17 cellular contexts compared by ENCODE assay signal in the genomic region with DNA sequence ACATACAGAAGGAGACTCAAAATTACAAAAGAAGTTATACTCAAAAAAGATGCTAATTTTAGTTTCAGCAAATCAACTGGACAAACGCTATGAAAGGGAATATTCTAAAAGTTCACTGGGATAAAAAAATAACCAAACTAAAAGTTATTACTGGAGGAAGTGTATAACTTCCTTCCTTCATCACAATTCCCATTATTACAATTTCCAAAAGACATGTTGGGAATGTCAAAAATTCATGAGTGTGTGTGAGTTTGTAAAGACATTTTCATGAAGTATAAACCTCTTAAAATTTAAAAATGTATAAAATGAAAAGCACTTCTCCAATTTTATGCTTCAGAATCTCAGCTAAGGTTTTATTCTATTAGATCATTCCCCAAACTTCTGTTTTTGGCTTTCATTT.
"Had no signal": no experiment of that assay in that cellular context is flagged by ENCODE, and none has a peak within 500 bp of the region (broad histone marks: within the 10 kb centered on the region; RNA-seq: fewer than 3 reads in every experiment).

No MANE protein-coding gene starts in this region.

- ATAC-seq: effector memory CD8-positive, alpha-beta T cell; naive thymus-derived CD4-positive, alpha-beta T cell; stimulated activated effector memory CD8-positive, alpha-beta T cell treated with anti-CD3 and anti-CD28 coated beads, Interleukin-12 subunit alpha, Interleukin-12 subunit beta, amount 100 ng/mL, for 72 hours had no signal

- H3K27me3 ChIP-seq: colonic mucosa, neural progenitor cell, right atrium auricular region, sigmoid colon, stomach, testis, transverse colon, vagina had no signal

- H3K36me3 ChIP-seq: colonic mucosa, neural progenitor cell, prostate gland, transverse colon had no signal

- H3K9me3 ChIP-seq: colonic mucosa, prostate gland, right atrium auricular region, sigmoid colon, stomach, testis, transverse colon, vagina had no signal

- H2AFZ ChIP-seq: neural progenitor cell had no signal

- H3K4me1 ChIP-seq: colonic mucosa, prostate gland, sigmoid colon, stomach had no signal

- H3K9ac ChIP-seq: neural progenitor cell had no signal

- H3K4me3 ChIP-seq: colonic mucosa, neural progenitor cell, prostate gland, right atrium auricular region, sigmoid colon, stomach, testis, transverse colon, vagina had no signal

- H3K4me2 ChIP-seq: neural progenitor cell had no signal

- DNase-seq: colonic mucosa; effector memory CD8-positive, alpha-beta T cell; mammary epithelial cell; midbrain; naive thymus-derived CD4-positive, alpha-beta T cell; sigmoid colon; stimulated activated CD4-positive, alpha-beta T cell treated with anti-CD3 and anti-CD28 coated beads, Interleukin-2, amount 100 ng/mL, for 24 hours; stimulated activated CD4-positive, alpha-beta T cell treated with anti-CD3 and anti-CD28 coated beads, Interleukin-4, amount 100 ng/mL, for 24 hours; stimulated activated naive CD4-positive, alpha-beta T cell treated with Interleukin-2 at 50 U/mL for 16 hours; stomach; testis; transverse colon had no signal

- H3K27ac ChIP-seq: colonic mucosa, neural progenitor cell, prostate gland, sigmoid colon, stomach, transverse colon, vagina had no signal
